Comparison of ENCODE assay signal across 8 cellular contexts in genomic region chr12:96908170-96908675, GRCh38. TPM values are rescaled to one million over a fixed set of nuclear protein-coding genes. Genes with fewer than 3 reads are reported as not detected.
DNase-seq lines count a peak whose midpoint lies in the region; ATAC-seq and TF ChIP-seq lines count a peak whose summit lies in the region.

No MANE protein-coding gene starts in this region.

- no peaks in the 10 kb centered on the region for H3K9me3 Mint-ChIP-seq in Calu3 (ENCODE audit: low read depth, unreplicated experiment)
- no peaks in the 10 kb centered on the region for H3K9me3 Mint-ChIP-seq in T-helper 1 cell treated with Interleukin-12 subunit alpha and Interleukin-12 subunit beta and Interleukin-4 antibody, amounts not matched to agents 30 μg/mL and 1 μg/mL, for 36 hours

- no peak for TF ChIP-seq RAD21 in HCT116 (IDR thresholded peaks at IDR 0.05; ENCODE audit: low read depth)

- H3K36me3 ChIP-seq in HCT116 (ENCODE audit: control insufficient read depth in 1 of 2, insufficient read depth in 2 of 2, low read length in 2 of 2) = no peaks in the 10 kb centered on the region
- H3K36me3 ChIP-seq in esophagus muscularis mucosa = no peaks in the 10 kb centered on the region

- ATAC-seq in HCT116 (peak; percentile 17; the same call in 1 of the 2 replicates), GM21390 (IDR thresholded peaks at IDR 0.05; ENCODE audit: unreplicated experiment) (no peak)

- H3K4me1 Mint-ChIP-seq in Calu3 (ENCODE audit: low read depth, unreplicated experiment) = peaks cover 37% of the 10 kb centered on the region
- peaks cover 37% of the 10 kb centered on the region for H3K4me1 Mint-ChIP-seq in T-helper 1 cell treated with Interleukin-12 subunit alpha and Interleukin-12 subunit beta and Interleukin-4 antibody, amounts not matched to agents 30 μg/mL and 1 μg/mL, for 36 hours (ENCODE audit: low read depth)

- H3K4me3 ChIP-seq in HCT116 (replicated peaks in 1 of 2; ENCODE audit: low read depth in 1 of 2, low read length in 2 of 2) = peak overlapping the region; percentile 53 to 71
- H3K4me3 ChIP-seq in esophagus muscularis mucosa = peak overlapping the region; percentile 73 to 92 (median 80)

- peak overlapping the region; percentile 92 for H3K4me2 ChIP-seq in HCT116 (ENCODE audit: low read length)

- H3K4me1 ChIP-seq in HCT116 (ENCODE audit: control insufficient read depth in 1 of 2, insufficient read depth in 2 of 2, low read length in 2 of 2) (peaks cover 8 to 14% of the 10 kb centered on the region in 2 experiments; a peak in 3 of 4 replicates), esophagus muscularis mucosa (peaks cover 17 to 39% (median 26%) of the 10 kb centered on the region in 4 donors)

- POLR2A ChIA-PET in HCT116 (lab: Charles Lee) = interaction anchor here (0.7 kb wide), 1 partner anchor 11 kb away, joined by 3 read pairs; no protein-coding TSS in a partner anchor

- H3K27ac Mint-ChIP-seq in Calu3 (ENCODE audit: unreplicated experiment) = peak overlapping the region; percentile 92
- H3K27ac Mint-ChIP-seq in T-helper 1 cell treated with Interleukin-12 subunit alpha and Interleukin-12 subunit beta and Interleukin-4 antibody, amounts not matched to agents 30 μg/mL and 1 μg/mL, for 36 hours = peak overlapping the region; percentile 96

- H3K9me3 ChIP-seq in HCT116 (ENCODE audit: control insufficient read depth in 1 of 2, insufficient read depth in 1 of 2, low read depth in 1 of 2, low read length in 2 of 2) (no peaks in the 10 kb centered on the region), esophagus muscularis mucosa (no peaks in the 10 kb centered on the region)

- DNase-seq in Calu3 (peak; percentile 21), HCT116 (ENCODE audit: low read depth, low spot score) (no peak), esophagus muscularis mucosa (ENCODE audit: extremely low spot score) (no peak), renal cortical epithelial cell (ENCODE audit: low read depth) (peak; percentile 15), NCI-H187 (lab: John Stamatoyannopoulos, UW) (no peak), OCI-M2 (lab: John Stamatoyannopoulos, UW; ENCODE audit: unreplicated experiment) (no peak)

- H3K9ac ChIP-seq in HCT116 (ENCODE audit: low read length) = peak overlapping the region; percentile 68

- H4K20me1 ChIP-seq in HCT116 (ENCODE audit: insufficient read depth) = no peaks in the 10 kb centered on the region

- H3K27ac ChIP-seq in HCT116 (ENCODE audit: low read depth, low read length) (peak overlapping the region; percentile 56; the same call in 1 of the 2 replicates), esophagus muscularis mucosa (replicated peaks in 1 of 4) (peak overlapping the region; percentile 82 to 94 (median 88))

- no peak for TF ChIP-seq EP300 in esophagus muscularis mucosa (IDR thresholded peaks at IDR 0.05)

- WGBS in esophagus muscularis mucosa = 37% methylated on average over 8 of the region's 8 CpGs

- no peak overlapping the region for H2AFZ ChIP-seq in HCT116 (ENCODE audit: low read depth, low read length, poor library complexity, severe bottlenecking)

- RAD21 ChIA-PET in HCT116 (lab: Charles Lee; ENCODE audit: low non-redundant PET in 1 of 2, low total read pairs in 2 of 2, uncharacterized antibody in 2 of 2, unreplicated experiment in 2 of 2) = no interaction called here

- no TSS peak for BruUV-seq in Calu3 (replicated peaks; lab: Mats Ljungman, UMichigan)
- no TSS peak for BruUV-seq in HCT116 (replicated peaks; lab: Mats Ljungman, UMichigan)

- H3K4me3 Mint-ChIP-seq in Calu3 (ENCODE audit: low read depth, unreplicated experiment) = peak overlapping the region; percentile 93
- H3K4me3 Mint-ChIP-seq in T-helper 1 cell treated with Interleukin-12 subunit alpha and Interleukin-12 subunit beta and Interleukin-4 antibody, amounts not matched to agents 30 μg/mL and 1 μg/mL, for 36 hours = peak overlapping the region; percentile 90

- no peaks in the 10 kb centered on the region for H3K27me3 Mint-ChIP-seq in Calu3 (ENCODE audit: unreplicated experiment)
- peaks cover 14% of the 10 kb centered on the region for H3K27me3 Mint-ChIP-seq in T-helper 1 cell treated with Interleukin-12 subunit alpha and Interleukin-12 subunit beta and Interleukin-4 antibody, amounts not matched to agents 30 μg/mL and 1 μg/mL, for 36 hours (ENCODE audit: low read depth)

- TF ChIP-seq POLR2A in HCT116 (IDR thresholded peaks at IDR 0.05; ENCODE audit: borderline replicate concordance, extremely low read depth, insufficient read depth, insufficient read length) = no peak
- no peak for TF ChIP-seq POLR2A in esophagus muscularis mucosa (IDR thresholded peaks at IDR 0.05; ENCODE audit: low read depth)

- H3K36me3 Mint-ChIP-seq in Calu3 (ENCODE audit: insufficient read depth, unreplicated experiment) = peaks cover 39% of the 10 kb centered on the region
- H3K36me3 Mint-ChIP-seq in T-helper 1 cell treated with Interleukin-12 subunit alpha and Interleukin-12 subunit beta and Interleukin-4 antibody, amounts not matched to agents 30 μg/mL and 1 μg/mL, for 36 hours (ENCODE audit: low read depth) = peaks cover 15% of the 10 kb centered on the region

- no peaks in the 10 kb centered on the region for H3K9me2 ChIP-seq in HCT116 (ENCODE audit: insufficient read depth)

- intact Hi-C loops in Calu3 (cut with micrococcal nuclease; ENCODE audit: unreplicated experiment) = loop anchor here (5.0 kb wide), 1 partner anchor 191 kb away; no protein-coding TSS in a partner anchor
- intact Hi-C loops in HCT116 (cut with micrococcal nuclease) = no loop called here
- intact Hi-C loops in esophagus muscularis mucosa (cut with DNase I) = no loop called here

- H3K79me2 ChIP-seq in HCT116 (ENCODE audit: insufficient read depth, low read length) = peaks cover 55% of the 10 kb centered on the region

- H3K27me3 ChIP-seq in HCT116 (ENCODE audit: insufficient read depth, low read length) (no peaks in the 10 kb centered on the region), esophagus muscularis mucosa (no peaks in the 10 kb centered on the region)

- no peak for TF ChIP-seq CTCF in Calu3 (IDR thresholded peaks at IDR 0.05; ENCODE audit: unreplicated experiment)
- TF ChIP-seq CTCF in HCT116 (IDR thresholded peaks at IDR 0.05 in 2 of 3, conservative IDR thresholded peaks at IDR 0.05 in 1 of 3; ENCODE audit: borderline replicate concordance in 1 of 3, insufficient read depth in 1 of 3, low read depth in 2 of 3, low read length in 2 of 3) = no peak
- no peak for TF ChIP-seq CTCF in esophagus muscularis mucosa (IDR thresholded peaks at IDR 0.05)

- CTCF ChIA-PET in Calu3 (lab: Charles Lee) (interaction anchor here (0.9 kb wide), 1 partner anchor 511 kb away, joined by 3 read pairs; no protein-coding TSS in a partner anchor), HCT116 (lab: Charles Lee) (no interaction called here)

TF ChIP-seq in HCT116, 20 proteins besides CTCF, POLR2A, EP300 and RAD21:
- TF ChIP-seq CBX3 (IDR thresholded peaks at IDR 0.05; ENCODE audit: low read depth) (no peak), JUND (IDR thresholded peaks at IDR 0.05) (no peak), EZH2 (IDR thresholded peaks at IDR 0.05) (no peak), CEBPB (IDR thresholded peaks at IDR 0.05; ENCODE audit: low read depth) (no peak), EZH2phosphoT487 (IDR thresholded peaks at IDR 0.05; ENCODE audit: borderline replicate concordance) (no peak), EGR1 (IDR thresholded peaks at IDR 0.05; ENCODE audit: low read depth) (no peak), SIN3A (IDR thresholded peaks at IDR 0.05; ENCODE audit: low read depth) (no peak), POLR2AphosphoS5 (IDR thresholded peaks at IDR 0.05; ENCODE audit: low read depth, low read length) (no peak), SRF (IDR thresholded peaks at IDR 0.05; ENCODE audit: low read depth) (no peak), YY1 (IDR thresholded peaks at IDR 0.05; ENCODE audit: extremely low read depth, insufficient replicate concordance, low read depth, low read length) (no peak)
TF ChIP-seq in HCT116: peak in this region for 0.

RNA-seq across cellular contexts. Expression of gene NEDD1, which starts 1.2 kb away (rescaled TPM):
- total RNA-seq in Calu3 (2022) (47.5 and 49.0 TPM in 2 replicates), HCT116 (2021; ENCODE audit: unreplicated experiment) (35.4 TPM), esophagus muscularis mucosa (10 to 100 TPM; 16.2 to 27.0 (median 17.4) TPM), renal cortical epithelial cell (35.4 and 48.4 TPM in 2 replicates)
- polyA plus RNA-seq in HCT116 (2012) = 15.1 and 17.8 TPM in 2 replicates

Comparison
In these comparisons a context has a peak if more than half of its experiments do, and no peak if none do; other contexts are left out.
1. DNase-seq: peak in Calu3 (single experiment) and renal cortical epithelial cell (single experiment); none in HCT116 (single experiment), esophagus muscularis mucosa (single experiment), NCI-H187 (0 of 2) and OCI-M2 (single experiment).